1 cellular context compared by ENCODE assay signal in the genomic region with DNA sequence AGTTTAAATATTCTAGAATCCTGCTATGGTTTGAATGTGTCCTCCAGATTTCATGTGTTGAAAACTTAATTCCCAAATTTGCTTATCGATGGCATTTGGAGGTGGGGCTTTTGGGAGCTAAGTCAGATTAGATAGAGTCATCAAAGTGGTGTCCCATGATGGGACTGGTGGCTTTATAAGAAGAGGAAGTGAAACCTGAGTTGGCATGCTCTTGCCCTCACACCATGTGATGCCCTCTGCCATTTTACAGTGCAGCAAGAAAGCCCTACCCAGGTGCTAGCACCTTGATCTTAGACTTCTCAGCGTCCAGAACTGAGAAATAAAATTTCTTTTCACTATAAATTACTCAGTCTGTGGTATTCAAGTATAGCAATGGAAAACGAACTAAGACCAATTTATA.
TF ChIP-seq lines count a peak whose summit lies in the region.

No MANE protein-coding gene starts in this region.

TF ChIP-seq in GM12878, 131 proteins besides CTCF, POLR2A, EP300 and RAD21 (continued from another document):
- TF ChIP-seq KLF5 (IDR thresholded peaks at IDR 0.05; ENCODE audit: partially characterized antibody) (no peak), NFYA (IDR thresholded peaks at IDR 0.05; ENCODE audit: borderline replicate concordance, low read depth, low read length) (no peak)
